Comparison of ENCODE assay signal across 8 cellular contexts in genomic region chr4:42568610-42569207, GRCh38.
DNase-seq lines count a peak whose midpoint lies in the region; ATAC-seq and TF ChIP-seq lines count a peak whose summit lies in the region.

No MANE protein-coding gene starts in this region.

- DNase-seq in DMS 273 (lab: John Stamatoyannopoulos, UW; ENCODE audit: unreplicated experiment) (peak; percentile 79), DMS 273 treated with DMSO at 0.1 percent for 48 hours (lab: John Stamatoyannopoulos, UW) (no peak), NCI-H1105 treated with DMSO at 0.1 percent for 48 hours (lab: John Stamatoyannopoulos, UW) (peak; percentile 43), SW 1271 (lab: John Stamatoyannopoulos, UW) (peak; percentile 7 to 69), amniotic stem cell (lab: John Stamatoyannopoulos, UW) (peak; percentile 5), right cardiac atrium (peak in 1 of 3 donors; percentile 57), gastrocnemius medialis (peak; percentile 37 to 51)

- H3K27ac ChIP-seq in right cardiac atrium (ENCODE audit: low read length): no peak overlapping the region
- H3K27ac ChIP-seq in gastrocnemius medialis: peak overlapping the region in 2 of 4 donors; percentile 64 to 65

- H3K4me1 ChIP-seq in right cardiac atrium (ENCODE audit: control insufficient read depth, insufficient read depth, low read length) (peaks cover 2% of the 10 kb centered on the region), gastrocnemius medialis (peaks cover 19 to 26% of the 10 kb centered on the region in 2 donors)

- H3K9me3 ChIP-seq in right cardiac atrium (ENCODE audit: control insufficient read depth, low read length) (no peaks in the 10 kb centered on the region), gastrocnemius medialis (no peaks in the 10 kb centered on the region)

- peak; percentile 92 for ATAC-seq in HG02642 (IDR thresholded peaks at IDR 0.05; ENCODE audit: poor library complexity, unreplicated experiment)
- ATAC-seq in right cardiac atrium: peak; percentile 87 to 89
- ATAC-seq in gastrocnemius medialis: peak; percentile 92 to 93

- H3K36me3 ChIP-seq in gastrocnemius medialis: no peaks in the 10 kb centered on the region

- intact Hi-C loops in right cardiac atrium (cut with DNase I): loop anchor here (5.0 to 10.0 kb wide), 3 partner anchors 186 to 299 kb away; no protein-coding TSS in a partner anchor
- intact Hi-C loops in gastrocnemius medialis (cut with DNase I; ENCODE audit: low total_unique reads): loop anchor here (1.0 to 2.0 kb wide), 3 partner anchors 182 to 297 kb away; no protein-coding TSS in a partner anchor

- H3K4me3 ChIP-seq in right cardiac atrium (ENCODE audit: low read length) (no peak overlapping the region), gastrocnemius medialis (no peak overlapping the region)

- no peak for TF ChIP-seq POLR2A in gastrocnemius medialis (IDR thresholded peaks at IDR 0.05)

- peak; percentile 69 to 82 (median 74) for TF ChIP-seq CTCF in gastrocnemius medialis (IDR thresholded peaks at IDR 0.05 in 4 of 5, conservative IDR thresholded peaks at IDR 0.05 in 1 of 5)

- H3K27me3 ChIP-seq in right cardiac atrium (ENCODE audit: control insufficient read depth, insufficient read depth) (no peaks in the 10 kb centered on the region), gastrocnemius medialis (no peaks in the 10 kb centered on the region)

- 3% methylated on average over 4 of the region's 4 CpGs for WGBS in right cardiac atrium

- in situ Hi-C loops in gastrocnemius medialis (cut with MboI; ENCODE audit: low sequenced_read_pairs in 4 of 4): loop anchor here in 3 of 4 donors (5.0 to 25.0 kb wide), 5 partner anchors 94 to 296 kb away; partner anchors contain the start of gene ATP8A1 (in 1 of the 3)
